In genomic region chr13:110915057-110915873, GRCh38 we compare ENCODE assay signal across 8 cellular contexts. TPM values are rescaled to one million over a fixed set of nuclear protein-coding genes. Genes with fewer than 3 reads are reported as not detected.
DNase-seq lines count a peak whose midpoint lies in the region; ATAC-seq, FAIRE-seq and TF ChIP-seq lines count a peak whose summit lies in the region.

TSS of gene ANKRD10 (minus strand) at chr13:110915069. CDS start at chr13:110914934, 135 bp downstream.

- H3K9ac ChIP-seq in OCI-LY3 (ENCODE audit: low read length) (peak within 1 kb of the TSS; percentile 93), endothelial cell of umbilical vein (replicated peaks; ENCODE audit: extremely low read depth, insufficient read depth, low read length) (peak within 1 kb of the TSS; percentile 90)

- H3K4me3 ChIP-seq in OCI-LY3 (ENCODE audit: low read length) (peak within 1 kb of the TSS; percentile 87), endothelial cell of umbilical vein (replicated peaks in 1 of 3; ENCODE audit: insufficient read depth in 1 of 3, low read depth in 1 of 3, low read length in 3 of 3) (peak within 1 kb of the TSS; percentile 75 to 99 (median 87))

- H3K4me2 ChIP-seq in OCI-LY3 (ENCODE audit: low read length) (peak within 1 kb of the TSS; percentile 91), endothelial cell of umbilical vein (ENCODE audit: insufficient read depth, low read length) (peak within 1 kb of the TSS; percentile 96)

- no peaks in the 10 kb centered on the region for H3K27me3 ChIP-seq in OCI-LY3 (ENCODE audit: low read depth, low read length)
- H3K27me3 ChIP-seq in endothelial cell of umbilical vein (ENCODE audit: control insufficient read depth in 2 of 2, insufficient read depth in 2 of 2, low read length in 2 of 2), result no peaks in the 10 kb centered on the region

- peak; percentile 46 for TF ChIP-seq POLR2A in endothelial cell of umbilical vein (IDR thresholded peaks at IDR 0.05; ENCODE audit: low read depth, low read length)

- POLR2A ChIA-PET in endothelial cell of umbilical vein (lab: Charles Lee), result interaction anchor here (0.9 to 1.3 kb wide), 3 partner anchors 90 to 200 kb away, joined by 3 to 15 read pairs (median 3); no protein-coding TSS in a partner anchor

- intact Hi-C loops in endothelial cell of umbilical vein (cut with micrococcal nuclease), result loop anchor here (1.0 to 5.0 kb wide), 11 partner anchors 29 to 788 kb away; no protein-coding TSS in a partner anchor

- H3K79me2 ChIP-seq in OCI-LY3 (ENCODE audit: low read length) (peaks cover 67% of the 10 kb centered on the region), endothelial cell of umbilical vein (ENCODE audit: control insufficient read depth, insufficient read depth, low read length) (peaks cover 39% of the 10 kb centered on the region)

- no peak within 1 kb of the TSS; the same call in 1 of the 2 replicates for H2AFZ ChIP-seq in OCI-LY3 (ENCODE audit: low read depth, low read length)
- peak within 1 kb of the TSS; percentile 90 for H2AFZ ChIP-seq in endothelial cell of umbilical vein (ENCODE audit: low read depth, low read length)

- dilution Hi-C loops in endothelial cell of umbilical vein (cut with MboI; ENCODE audit: extremely low pct_ligation_motif_present, low sequenced_read_pairs), result no loop called here

- peak; percentile 94 for FAIRE-seq in endothelial cell of umbilical vein (lab: Jason Lieb, UNC)

- H3K4me1 ChIP-seq in OCI-LY3 (ENCODE audit: low read length), result peaks cover 42% of the 10 kb centered on the region
- peaks cover 20% of the 10 kb centered on the region for H3K4me1 ChIP-seq in endothelial cell of umbilical vein (ENCODE audit: control insufficient read depth, extremely low read depth, insufficient read depth, low read length)

- H3K27ac ChIP-seq in OCI-LY3 (ENCODE audit: low read length) (peak within 1 kb of the TSS; percentile 88), endothelial cell of umbilical vein (ENCODE audit: insufficient read depth, low read depth, low read length) (peak within 1 kb of the TSS; percentile 75)

- peak; percentile 67 for ATAC-seq in GM21526 (IDR thresholded peaks at IDR 0.05; ENCODE audit: low FRiP score, unreplicated experiment)

- H3K36me3 ChIP-seq in OCI-LY3 (replicated peaks; ENCODE audit: low read depth, low read length) (peaks cover 25% of the 10 kb centered on the region), endothelial cell of umbilical vein (ENCODE audit: control insufficient read depth in 2 of 2, extremely low read depth in 1 of 2, insufficient read depth in 2 of 2, low read length in 2 of 2) (no peaks in the 10 kb centered on the region)

- TF ChIP-seq CTCF in OCI-LY3 (IDR thresholded peaks at IDR 0.05; ENCODE audit: low read depth, low read length) (peak; percentile 83), endothelial cell of umbilical vein (IDR thresholded peaks at IDR 0.05; ENCODE audit: extremely low read depth in 1 of 2, insufficient read depth in 1 of 2, low read depth in 1 of 2, low read length in 2 of 2) (peak; percentile 86 to 90)

- CTCF ChIA-PET in endothelial cell of umbilical vein (lab: Charles Lee), result interaction anchor here (0.6 to 3.5 kb wide), 23 partner anchors 10 to 1529 kb away, joined by 3 to 29 read pairs (median 4); partner anchors contain the start of gene NAXD

- no peaks in the 10 kb centered on the region for H3K9me1 ChIP-seq in endothelial cell of umbilical vein (replicated peaks; ENCODE audit: control insufficient read depth, extremely low read depth, insufficient read depth, low read length)

- BruUV-seq in endothelial cell of umbilical vein (replicated peaks; lab: Mats Ljungman, UMichigan), result no TSS peak

- H3K9me3 ChIP-seq in OCI-LY3 (ENCODE audit: insufficient read depth, low read length), result no peaks in the 10 kb centered on the region
- H3K9me3 ChIP-seq in endothelial cell of umbilical vein (replicated peaks; ENCODE audit: control insufficient read depth, insufficient read depth, low read length), result no peaks in the 10 kb centered on the region

- H4K20me1 ChIP-seq in OCI-LY3 (ENCODE audit: insufficient read depth, low read length), result peaks cover 38% of the 10 kb centered on the region
- peaks cover 11% of the 10 kb centered on the region for H4K20me1 ChIP-seq in endothelial cell of umbilical vein (replicated peaks; ENCODE audit: control insufficient read depth, extremely low read depth, insufficient read depth, low read length)

- peak; percentile 91 for DNase-seq in DMS 273 treated with DMSO at 0.1 percent for 48 hours (lab: John Stamatoyannopoulos, UW)
- DNase-seq in HuH-7.5 (ENCODE audit: low spot score), result peak; percentile 82
- DNase-seq in activated CD8-positive, alpha-beta memory T cell treated with anti-CD3 and anti-CD28 coated beads, Interleukin-2, amount 50 U/mL, for 48 hours, result peak; percentile 97
- DNase-seq in endothelial cell of umbilical vein (ENCODE audit: low read depth, low spot score), result peak; percentile 100
- peak; percentile 93 for DNase-seq in middle frontal gyrus (ENCODE audit: extremely low spot score, low spot score)
- peak; percentile 95 for DNase-seq in stimulated activated CD8-positive, alpha-beta memory T cell treated with anti-CD3 and anti-CD28 coated beads, Interleukin-2, amount 100 ng/mL, for 48 hours (ENCODE audit: low read depth in 2 of 2)

TF ChIP-seq in endothelial cell of umbilical vein, 7 proteins besides CTCF, POLR2A, EP300 and RAD21:
- TF ChIP-seq JUN (IDR thresholded peaks at IDR 0.05; ENCODE audit: borderline replicate concordance, insufficient read depth, insufficient read length, low read depth) (no peak), POLR2AphosphoS5 (IDR thresholded peaks at IDR 0.05; ENCODE audit: insufficient read depth, low read depth, low read length) (peak; percentile 53), EZH2 (IDR thresholded peaks at IDR 0.05; ENCODE audit: borderline replicate concordance, low read depth, low read length, severe bottlenecking) (no peak), GATA2 (IDR thresholded peaks at IDR 0.05; ENCODE audit: insufficient read depth, insufficient read length, low read depth, low read length) (no peak), MYC (IDR thresholded peaks at IDR 0.05; ENCODE audit: low read depth, low read length) (no peak), FOS (IDR thresholded peaks at IDR 0.05; ENCODE audit: borderline replicate concordance, insufficient read depth, low read length) (no peak)
- TF ChIP-seq, protein P1, sequence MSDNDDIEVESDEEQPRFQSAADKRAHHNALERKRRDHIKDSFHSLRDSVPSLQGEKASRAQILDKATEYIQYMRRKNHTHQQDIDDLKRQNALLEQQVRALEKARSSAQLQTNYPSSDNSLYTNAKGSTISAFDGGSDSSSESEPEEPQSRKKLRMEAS (IDR thresholded peaks at IDR 0.05; ENCODE audit: insufficient read depth, insufficient read length), result no peak

RNA-seq across cellular contexts. Expression of gene ANKRD10, which starts in this region (rescaled TPM):
- total RNA-seq in endothelial cell of umbilical vein, result 83.1 and 94.1 TPM in 2 replicates
- polyA plus RNA-seq in endothelial cell of umbilical vein, result 43.8 and 44.5 TPM in 2 replicates
- polyA plus RNA-seq in endothelial cell of umbilical vein (2011; cell fraction: cytosol; rRNA removed), result 21.4 and 27.7 TPM in 2 replicates
- polyA plus RNA-seq in endothelial cell of umbilical vein (2011; cell fraction: nucleus; rRNA removed), result 279 and 295 TPM in 2 replicates
- 43.9 and 50.4 TPM in 2 replicates for polyA plus RNA-seq in endothelial cell of umbilical vein (2012)
- polyA minus RNA-seq in endothelial cell of umbilical vein, result 89.2 and 94.7 TPM in 2 replicates
- polyA minus RNA-seq in endothelial cell of umbilical vein (2011; cell fraction: cytosol; rRNA and poly(A)+ RNA removed), result 48.4 TPM
- 230 and 241 TPM in 2 replicates for polyA minus RNA-seq in endothelial cell of umbilical vein (2011; cell fraction: nucleus; rRNA and poly(A)+ RNA removed)

Comparison
In these comparisons a context has a peak if more than half of its experiments do, and no peak if none do; other contexts are left out.
1. Peak in every context shown above with its lines: DNase-seq, ATAC-seq, H3K4me3 ChIP-seq and H3K27ac ChIP-seq.